In the genomic region with DNA sequence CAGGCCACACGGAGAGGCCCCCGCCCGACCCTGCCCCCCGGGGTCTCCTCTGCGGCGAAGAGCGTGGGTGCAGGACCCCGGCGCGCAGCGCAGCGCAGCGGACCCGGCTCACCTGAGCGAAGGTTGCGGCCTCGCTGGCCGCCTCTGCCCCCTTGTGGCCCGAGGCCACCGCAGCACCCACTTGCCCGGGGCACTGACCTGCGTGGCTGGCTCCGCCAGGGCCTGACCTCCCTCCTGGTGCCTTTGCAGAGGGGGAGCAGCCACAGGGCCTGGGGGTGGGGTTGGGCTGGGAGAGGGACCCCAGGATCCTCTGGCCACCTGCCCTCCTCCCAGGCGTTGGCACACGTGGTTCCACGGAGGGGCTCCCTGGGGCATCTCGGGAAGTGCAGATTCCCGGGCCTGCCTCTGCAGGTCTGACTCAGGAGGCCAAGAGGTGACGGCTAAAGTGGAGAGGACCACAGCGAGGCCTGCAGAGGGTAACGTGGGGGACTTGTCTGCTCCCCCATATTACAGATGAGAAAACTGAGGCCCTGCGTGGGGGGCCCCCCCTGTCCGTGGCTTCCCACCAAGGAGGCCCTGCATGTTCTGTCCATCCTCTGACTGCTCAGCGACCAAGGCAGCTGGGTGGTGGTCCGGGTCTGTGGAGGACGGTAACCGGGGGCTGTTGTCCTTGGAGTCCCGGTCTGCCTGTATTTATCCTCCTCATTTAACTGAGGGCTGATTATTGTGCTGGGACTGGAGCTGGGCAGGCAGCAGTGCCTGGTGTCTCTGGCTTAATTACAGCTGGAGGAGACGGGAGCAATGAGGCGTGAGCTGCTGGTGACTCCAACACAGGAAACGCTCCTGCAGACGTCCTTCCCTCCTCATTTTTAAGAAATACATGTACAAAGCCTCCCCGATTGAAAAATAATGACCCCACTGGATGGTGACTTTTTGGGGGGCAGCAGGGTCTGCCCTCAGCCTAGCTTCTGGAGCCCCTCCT, we compare ENCODE assay signal across 9 cellular contexts.
A peak's percentile ranks its signal among the peaks of the same experiment; 100 is the strongest.
DNase-seq lines count a peak whose midpoint lies in the region; ATAC-seq, FAIRE-seq and TF ChIP-seq lines count a peak whose summit lies in the region.
"Had no signal": no experiment of that assay in that cellular context is flagged by ENCODE, and none has a peak within 500 bp of the region (broad histone marks: within the 10 kb centered on the region; RNA-seq: fewer than 3 reads in every experiment).

No MANE protein-coding gene starts in this region.

- FAIRE-seq in K562 (lab: Jason Lieb, UNC), result no peak
- FAIRE-seq: islet of Langerhans had no signal

- peaks cover 30% of the 10 kb centered on the region for H3K27me3 Mint-ChIP-seq in H9 (ENCODE audit: low read depth)

- H3K56ac ChIP-seq in H9 (ENCODE audit: insufficient read length, low read depth, low read length), result no peak overlapping the region

- H3K4ac ChIP-seq in H9 (ENCODE audit: low read depth, low read length), result no peak overlapping the region

- H3T11ph ChIP-seq in H9 (ENCODE audit: low read length), result no peak overlapping the region

- H2AFZ ChIP-seq in H9 (ENCODE audit: low read length) (no peak overlapping the region), K562 (ENCODE audit: low read depth, low read length) (peak overlapping the region; percentile 72)

- no peak overlapping the region for H3K27ac Mint-ChIP-seq in H9

- H3K4me3 ChIP-seq in BJ (ENCODE audit: low read depth, low read length), result no peak overlapping the region
- H3K4me3 ChIP-seq in K562, result no peak overlapping the region; the same call in 1 of the 2 replicates

- no peaks in the 10 kb centered on the region for H3K79me1 ChIP-seq in H9 (ENCODE audit: insufficient read depth, low read depth, low read length, poor library complexity, severe bottlenecking)

- no CpG with 5 or more reads among the region's 43 CpGs for WGBS in H9 (ENCODE audit: extremely low coverage, insufficient read length, low lambda C conversion rate)
- WGBS in K562 (ENCODE audit: insufficient coverage, low coverage, missing lambda C conversion rate), result 55% methylated on average over 12 of the region's 43 CpGs

- no peak overlapping the region for H2BK15ac ChIP-seq in H9 (ENCODE audit: low read depth, low read length)

- no peak overlapping the region for H4K8ac ChIP-seq in H9 (replicated peaks; ENCODE audit: insufficient read length, low read depth, low read length)

- no peak overlapping the region for H3K23ac ChIP-seq in H9 (ENCODE audit: insufficient read length, low read depth, low read length)

- peaks cover 8 to 29% of the 10 kb centered on the region in 2 experiments; a peak in 3 of 4 replicates for H3K4me1 Mint-ChIP-seq in H9

- TF ChIP-seq RAD21 in K562 (CRISPR knock-in tag; conservative IDR thresholded peaks at IDR 0.05 in 1 of 2, IDR thresholded peaks at IDR 0.05 in 1 of 2), result peak; percentile 49 to 70

- H3K9me1 ChIP-seq in K562 (ENCODE audit: control insufficient read depth, insufficient read depth, low read length), result no peaks in the 10 kb centered on the region

- TF ChIP-seq EP300 in K562 (IDR thresholded peaks at IDR 0.05; ENCODE audit: low read length), result no peak

- BruUV-seq in K562 (replicated peaks; lab: Mats Ljungman, UMichigan), result no TSS peak

- H4K91ac ChIP-seq in H9 (ENCODE audit: insufficient read length, low read depth, low read length), result no peak overlapping the region

- H3K14ac ChIP-seq in H9 (ENCODE audit: insufficient read depth, low read length), result no peak overlapping the region

- TF ChIP-seq POLR2A in K562 (conservative IDR thresholded peaks at IDR 0.05), result no peak

- H3K18ac ChIP-seq in H9 (ENCODE audit: insufficient read length, low read depth, low read length), result no peak overlapping the region

- H3K27ac ChIP-seq in H9 (ENCODE audit: insufficient read length, low read depth, low read length), result no peak overlapping the region
- no peak overlapping the region for H3K27ac ChIP-seq in RWPE1
- H3K27ac ChIP-seq in K562 (ENCODE audit: extremely low read depth, low read depth, low read length), result no peak overlapping the region

- no peak for DNase-seq in BJ (ENCODE audit: low read depth)
- peak; percentile 66 for DNase-seq in H9
- peak; percentile 55 for DNase-seq in RWPE1 (ENCODE audit: low spot score)
- DNase-seq in K562 (ENCODE audit: extremely low read depth in 1 of 4, low spot score in 3 of 4), result peak; percentile 55 to 76 (median 70)
- DNase-seq in kidney tubule cell (ENCODE audit: low spot score), result peak; percentile 67
- peak; percentile 54 for DNase-seq in stimulated activated naive CD8-positive, alpha-beta T cell treated with anti-CD3 and anti-CD28 coated beads, Interleukin-15, Interleukin-2, amounts not matched to agents 100 U/mL and 50 U/mL, for 24 hours
- DNase-seq in NCI-H2029 (lab: John Stamatoyannopoulos, UW), result no peak
- DNase-seq in Ammon's horn (ENCODE audit: low spot score), result no peak

- ATAC-seq in K562, result peak; percentile 93
- no peak for ATAC-seq in stimulated activated naive CD8-positive, alpha-beta T cell treated with anti-CD3 and anti-CD28 coated beads, Interleukin-15, Interleukin-2, amounts not matched to agents 100 U/mL and 50 U/mL, for 24 hours

- peaks cover 3% of the 10 kb centered on the region for H3K23me2 ChIP-seq in H9 (ENCODE audit: insufficient read length, low read depth, low read length, poor library complexity, severe bottlenecking)

- no peak overlapping the region for H4K5ac ChIP-seq in H9 (ENCODE audit: insufficient read length, low read depth, low read length)

- H2BK20ac ChIP-seq in H9 (ENCODE audit: low read depth, low read length, poor library complexity, severe bottlenecking), result no peak overlapping the region

- H3K4me1 ChIP-seq in H9 (ENCODE audit: insufficient read depth, low read length) (no peaks in the 10 kb centered on the region), K562 (replicated peaks in 1 of 2; ENCODE audit: control insufficient read depth in 2 of 2, insufficient read depth in 2 of 2, low read length in 2 of 2) (peaks cover 3 to 40% of the 10 kb centered on the region in 2 experiments; a peak in 3 of 5 replicates)

- POLR2A ChIA-PET in BJ (lab: Charles Lee) (no interaction called here), RWPE1 (lab: Yijun Ruan, JAX; ENCODE audit: low non-redundant PET) (no interaction called here), K562 (lab: Yijun Ruan, JAX) (interaction anchor here (0.9 to 1.5 kb wide), 2 partner anchors 148 to 269 kb away, joined by 3 to 4 read pairs; no protein-coding TSS in a partner anchor)

- intact Hi-C loops in K562 (cut with micrococcal nuclease), result loop anchor here (1.0 kb wide), 1 partner anchor 215 kb away; no protein-coding TSS in a partner anchor

- TF ChIP-seq CTCF in BJ (IDR thresholded peaks at IDR 0.05; ENCODE audit: insufficient read depth, low read depth, low read length) (peak; percentile 51), H9 (conservative IDR thresholded peaks at IDR 0.05) (peak; percentile 92), RWPE1 (conservative IDR thresholded peaks at IDR 0.05; ENCODE audit: low read depth) (peak; percentile 68), K562 (IDR thresholded peaks at IDR 0.05 in 2 of 3, conservative IDR thresholded peaks at IDR 0.05 in 1 of 3; ENCODE audit: insufficient read depth in 2 of 3, low read depth in 1 of 3, low read length in 3 of 3) (peak; percentile 57 to 81 (median 68))

- no peaks in the 10 kb centered on the region for H3K79me2 ChIP-seq in H9 (ENCODE audit: insufficient read depth, low read length)
- no peaks in the 10 kb centered on the region for H3K79me2 ChIP-seq in K562 (ENCODE audit: control insufficient read depth, insufficient read depth, low read length)

- in situ Hi-C loops in K562 (cut with MboI), result no loop called here

- H3K27me3 ChIP-seq in BJ (ENCODE audit: control insufficient read depth, insufficient read depth, low read length) (peaks cover 14% of the 10 kb centered on the region), H9 (ENCODE audit: insufficient read depth, low read length) (no peaks in the 10 kb centered on the region; the same call in 1 of the 2 replicates), K562 (ENCODE audit: control insufficient read depth in 2 of 2, insufficient read depth in 2 of 2, low read length in 2 of 2) (no peaks in the 10 kb centered on the region; a peak in 1 of 5 replicates)

- H2BK12ac ChIP-seq in H9 (ENCODE audit: insufficient read length, low read depth, low read length), result no peak overlapping the region

- no peaks in the 10 kb centered on the region for H3K36me3 ChIP-seq in BJ (ENCODE audit: control insufficient read depth, insufficient read depth, low read length)
- no peaks in the 10 kb centered on the region for H3K36me3 ChIP-seq in K562 (ENCODE audit: control insufficient read depth, insufficient read depth, low read length)

- H3K4me2 ChIP-seq in H9 (ENCODE audit: insufficient read depth, insufficient read length, low read length), result no peak overlapping the region
- H3K4me2 ChIP-seq in K562 (ENCODE audit: insufficient read depth, low read length), result peak overlapping the region; percentile 55

- H2AK5ac ChIP-seq in H9 (ENCODE audit: insufficient read length, low read length), result no peak overlapping the region

- H4K20me1 ChIP-seq in H9 (ENCODE audit: control insufficient read depth, insufficient read depth, insufficient read length) (peaks cover 2% of the 10 kb centered on the region), K562 (replicated peaks; ENCODE audit: control insufficient read depth, insufficient read depth, low read length) (no peaks in the 10 kb centered on the region)

- H3K4me3 Mint-ChIP-seq in H9, result no peak overlapping the region

- H3K9me3 Mint-ChIP-seq in H9, result peaks cover 0 to 5% of the 10 kb centered on the region in 2 experiments; a peak in 2 of 5 replicates

- H2BK5ac ChIP-seq in H9 (ENCODE audit: insufficient read length, low read length), result no peak overlapping the region

- H3K36me3 Mint-ChIP-seq in H9 (ENCODE audit: insufficient read depth in 1 of 3, low read depth in 3 of 3), result no peaks in the 10 kb centered on the region; a peak in 1 of 7 replicates

- H3K9ac ChIP-seq in H9 (ENCODE audit: extremely low read depth, insufficient read length, low read length), result no peak overlapping the region
- peak overlapping the region in 1 of 2 experiments; percentile 50; a peak in 2 of 4 replicates for H3K9ac ChIP-seq in K562 (ENCODE audit: insufficient read depth in 1 of 2, low read depth in 2 of 2, low read length in 2 of 2)

- CTCF ChIA-PET in BJ (lab: Yijun Ruan, JAX) (interaction anchor here (0.9 to 10.2 kb wide), 5 partner anchors 10 to 270 kb away, joined by 4 to 109 read pairs (median 7); no protein-coding TSS in a partner anchor), RWPE1 (lab: Yijun Ruan, JAX) (interaction anchor here (0.6 to 2.3 kb wide), 6 partner anchors 24 to 265 kb away, joined by 3 to 7 read pairs (median 4); no protein-coding TSS in a partner anchor), K562 (lab: Yijun Ruan, JAX; ENCODE audit: low intra/inter-chr PET ratio) (interaction anchor here (0.6 to 4.5 kb wide), 5 partner anchors 215 to 970 kb away, joined by 3 to 28 read pairs (median 5); no protein-coding TSS in a partner anchor)

- no peak overlapping the region for H2BK120ac ChIP-seq in H9 (ENCODE audit: low read depth, low read length, poor library complexity, severe bottlenecking)

- no peaks in the 10 kb centered on the region for H3K9me3 ChIP-seq in H9 (ENCODE audit: control insufficient read depth, low read depth, low read length)
- H3K9me3 ChIP-seq in K562 (replicated peaks; ENCODE audit: control insufficient read depth, insufficient read depth, low read depth, low read length), result no peaks in the 10 kb centered on the region

TF ChIP-seq in K562, 482 proteins besides CTCF, POLR2A, EP300 and RAD21 (continues in another document):
- TF ChIP-seq GABPB1 (CRISPR knock-in tag; IDR thresholded peaks at IDR 0.05), result peak; percentile 22; the same call in 1 of the 2 replicates

Comparison
In these comparisons a context has a peak if more than half of its experiments do, and no peak if none do; other contexts are left out.
1. DNase-seq: peak in H9 (single experiment), RWPE1 (single experiment), K562 (4 of 4), kidney tubule cell (single experiment) and stimulated activated naive CD8-positive, alpha-beta T cell treated with anti-CD3 and anti-CD28 coated beads, Interleukin-15, Interleukin-2, amounts not matched to agents 100 U/mL and 50 U/mL, for 24 hours (single experiment); none in BJ (single experiment), NCI-H2029 (single experiment) and Ammon's horn (single experiment).
2. Peak in every context shown above with its lines, with median percentiles within 50 percentile points of each other: CTCF ChIP-seq.